ENCODE assay signal across 2 cellular contexts in genomic region chr20:31566332-31566657, GRCh38.
TF ChIP-seq lines count a peak whose summit lies in the region.

No MANE protein-coding gene starts in this region.

TF ChIP-seq in A549, 52 proteins besides CTCF, POLR2A, EP300 and RAD21:
- no peak for TF ChIP-seq CHD2 (IDR thresholded peaks at IDR 0.05; ENCODE audit: low read length, partially characterized antibody)
- no peak for TF ChIP-seq RFX5 (IDR thresholded peaks at IDR 0.05)
- no peak for TF ChIP-seq EHMT2 (IDR thresholded peaks at IDR 0.05; ENCODE audit: low read depth)
- no peak for TF ChIP-seq NFE2L2 (conservative IDR thresholded peaks at IDR 0.05; ENCODE audit: low read length)
- no peak for TF ChIP-seq MYC (IDR thresholded peaks at IDR 0.05; ENCODE audit: borderline replicate concordance, low read length)
- no peak for TF ChIP-seq GATA3 (IDR thresholded peaks at IDR 0.05; ENCODE audit: borderline replicate concordance)
- no peak for TF ChIP-seq FOSL2 (IDR thresholded peaks at IDR 0.05)
- no peak for TF ChIP-seq FOSL2 (CRISPR knock-in tag; IDR thresholded peaks at IDR 0.05)
- TF ChIP-seq, protein P1, sequence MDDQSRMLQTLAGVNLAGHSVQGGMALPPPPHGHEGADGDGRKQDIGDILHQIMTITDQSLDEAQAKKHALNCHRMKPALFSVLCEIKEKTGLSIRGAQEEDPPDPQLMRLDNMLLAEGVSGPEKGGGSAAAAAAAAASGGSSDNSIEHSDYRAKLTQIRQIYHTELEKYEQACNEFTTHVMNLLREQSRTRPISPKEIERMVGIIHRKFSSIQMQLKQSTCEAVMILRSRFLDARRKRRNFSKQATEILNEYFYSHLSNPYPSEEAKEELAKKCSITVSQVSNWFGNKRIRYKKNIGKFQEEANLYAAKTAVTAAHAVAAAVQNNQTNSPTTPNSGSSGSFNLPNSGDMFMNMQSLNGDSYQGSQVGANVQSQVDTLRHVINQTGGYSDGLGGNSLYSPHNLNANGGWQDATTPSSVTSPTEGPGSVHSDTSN (IDR thresholded peaks at IDR 0.05) = no peak
- no peak for TF ChIP-seq TFCP2L1 (CRISPR knock-in tag; IDR thresholded peaks at IDR 0.05)
- TF ChIP-seq REST (IDR thresholded peaks at IDR 0.05) = no peak
- TF ChIP-seq FOXS1 (CRISPR knock-in tag; IDR thresholded peaks at IDR 0.05) = no peak
- no peak for TF ChIP-seq KDM5A (IDR thresholded peaks at IDR 0.05)
- TF ChIP-seq ZNF302 (CRISPR knock-in tag; IDR thresholded peaks at IDR 0.05) = no peak
- TF ChIP-seq RNF2 (IDR thresholded peaks at IDR 0.05; ENCODE audit: borderline replicate concordance, low read depth) = no peak
- TF ChIP-seq, protein P2, sequence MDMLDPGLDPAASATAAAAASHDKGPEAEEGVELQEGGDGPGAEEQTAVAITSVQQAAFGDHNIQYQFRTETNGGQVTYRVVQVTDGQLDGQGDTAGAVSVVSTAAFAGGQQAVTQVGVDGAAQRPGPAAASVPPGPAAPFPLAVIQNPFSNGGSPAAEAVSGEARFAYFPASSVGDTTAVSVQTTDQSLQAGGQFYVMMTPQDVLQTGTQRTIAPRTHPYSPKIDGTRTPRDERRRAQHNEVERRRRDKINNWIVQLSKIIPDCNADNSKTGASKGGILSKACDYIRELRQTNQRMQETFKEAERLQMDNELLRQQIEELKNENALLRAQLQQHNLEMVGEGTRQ (IDR thresholded peaks at IDR 0.05) = no peak

TF ChIP-seq in HCT116, 20 proteins besides CTCF, POLR2A, EP300 and RAD21:
- no peak for TF ChIP-seq SIN3A (IDR thresholded peaks at IDR 0.05; ENCODE audit: low read depth)
- no peak for TF ChIP-seq JUND (IDR thresholded peaks at IDR 0.05)
- no peak for TF ChIP-seq EGR1 (IDR thresholded peaks at IDR 0.05; ENCODE audit: low read depth)
- TF ChIP-seq SP1 (IDR thresholded peaks at IDR 0.05; ENCODE audit: low read depth) = no peak
- TF ChIP-seq TCF7L2 (IDR thresholded peaks at IDR 0.05; ENCODE audit: borderline replicate concordance, extremely low read depth, insufficient read depth, insufficient read length) = no peak
- TF ChIP-seq ELF1 (IDR thresholded peaks at IDR 0.05; ENCODE audit: borderline replicate concordance, low read depth) = no peak
- TF ChIP-seq SRF (IDR thresholded peaks at IDR 0.05; ENCODE audit: low read depth) = no peak
- TF ChIP-seq ZBTB33 (IDR thresholded peaks at IDR 0.05; ENCODE audit: extremely low read depth, insufficient replicate concordance, low read length) = no peak
- TF ChIP-seq EZH2phosphoT487 (IDR thresholded peaks at IDR 0.05; ENCODE audit: borderline replicate concordance) = no peak
- TF ChIP-seq CEBPB (IDR thresholded peaks at IDR 0.05; ENCODE audit: low read depth) = no peak
- TF ChIP-seq FOSL1 (IDR thresholded peaks at IDR 0.05; ENCODE audit: low read depth) = no peak
- TF ChIP-seq EZH2 (IDR thresholded peaks at IDR 0.05) = no peak
- no peak for TF ChIP-seq ATF3 (IDR thresholded peaks at IDR 0.05)
- TF ChIP-seq CBX3 (IDR thresholded peaks at IDR 0.05; ENCODE audit: low read depth) = no peak
